In the genomic region with DNA sequence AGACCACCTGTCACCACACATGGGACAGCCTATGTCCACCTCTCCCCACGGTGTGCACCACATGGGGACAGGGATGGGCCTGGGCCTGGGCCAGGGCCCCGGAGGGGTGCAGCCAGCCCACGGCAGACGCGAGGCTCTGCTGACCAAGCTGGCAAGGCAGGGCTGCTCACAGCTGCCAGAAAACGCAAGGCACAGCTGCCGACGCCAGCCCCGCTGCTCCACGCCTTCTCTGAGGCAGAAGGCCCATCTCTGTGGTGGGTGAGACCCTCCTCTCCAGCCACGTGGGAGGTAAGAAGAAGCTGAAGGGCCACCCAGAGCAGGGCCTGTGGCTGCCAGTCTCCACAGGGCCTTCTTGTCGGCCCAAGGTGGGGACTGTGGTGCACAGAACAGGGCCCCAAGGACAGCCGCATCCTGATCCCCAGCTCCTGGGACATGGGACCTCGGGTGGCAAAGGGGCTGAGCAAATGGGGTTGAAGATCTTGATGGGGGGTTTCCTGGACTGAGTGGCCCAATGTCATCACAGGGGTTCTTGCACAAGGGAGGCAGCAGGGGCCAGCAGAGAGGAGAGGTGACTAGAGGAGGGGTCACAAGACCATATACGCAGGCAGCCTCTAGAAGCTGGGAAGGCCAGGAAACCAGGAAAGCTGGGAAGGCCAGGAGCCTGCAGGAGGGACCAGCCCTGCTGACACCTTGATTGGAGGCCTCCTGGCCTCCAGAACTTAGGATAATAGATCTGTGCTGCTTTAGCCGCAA, we compare ENCODE assay signal across 16 cellular contexts.
DNase-seq lines count a peak whose midpoint lies in the region; ATAC-seq and TF ChIP-seq lines count a peak whose summit lies in the region.
"Had no signal": no experiment of that assay in that cellular context is flagged by ENCODE, and none has a peak within 500 bp of the region (broad histone marks: within the 10 kb centered on the region; RNA-seq: fewer than 3 reads in every experiment).

No MANE protein-coding gene starts in this region.

- no peaks in the 10 kb centered on the region for H3K9me3 ChIP-seq in psoas muscle
- H3K9me3 ChIP-seq in vagina: no peaks in the 10 kb centered on the region
- H3K9me3 ChIP-seq: breast epithelium, SK-N-SH had no signal

- ATAC-seq in left ventricle myocardium superior (peak; percentile 10), psoas muscle (peak in 3 of 4 donors; percentile 3 to 23 (median 22)), GM21786 (IDR thresholded peaks at IDR 0.05; ENCODE audit: unreplicated experiment) (no peak), GM19023 (IDR thresholded peaks at IDR 0.05; ENCODE audit: unreplicated experiment) (no peak)

- 40 to 53% (median 51%) methylated on average over 16 of the region's 16 CpGs for WGBS in psoas muscle, 3 donors

- DNase-seq in choroid plexus epithelial cell (ENCODE audit: low read depth) (peak; percentile 9), left ventricle myocardium superior (peak; percentile 50), psoas muscle (peak in 1 of 2 donors; percentile 54), vagina (ENCODE audit: extremely low spot score in 2 of 2) (no peak), AG08395 (ENCODE audit: low spot score) (no peak)
- DNase-seq: activated CD4-positive, alpha-beta T cell treated with anti-CD3 and anti-CD28 coated beads for 48 hours; activated CD8-positive, alpha-beta memory T cell treated with anti-CD3 and anti-CD28 coated beads, Interleukin-2, amount 50 U/mL, for 48 hours; effector CD8-positive, alpha-beta T cell; hippocampal formation; kidney glomerular epithelial cell; NCI-H524 treated with DMSO at 0.1 percent for 48 hours; OCI-M1; SK-N-SH had no signal

- no peak for TF ChIP-seq POLR2A in vagina (IDR thresholded peaks at IDR 0.05)

- peak overlapping the region; percentile 38 for H3K27ac ChIP-seq in psoas muscle
- H3K27ac ChIP-seq in vagina: peak overlapping the region; percentile 51

- H3K4me1 ChIP-seq in psoas muscle (peaks cover 26% of the 10 kb centered on the region), vagina (peaks cover 34% of the 10 kb centered on the region)

- H3K27me3 ChIP-seq in psoas muscle (ENCODE audit: insufficient read depth in 3 of 3, low read length in 2 of 3): no peaks in the 10 kb centered on the region
- no peaks in the 10 kb centered on the region for H3K27me3 ChIP-seq in vagina
- H3K27me3 ChIP-seq: breast epithelium had no signal

- intact Hi-C loops in left ventricle myocardium superior (cut with micrococcal nuclease) (no loop called here), psoas muscle (cut with DNase I) (no loop called here), vagina (cut with DNase I) (no loop called here)

- TF ChIP-seq CTCF in choroid plexus epithelial cell (conservative IDR thresholded peaks at IDR 0.05; ENCODE audit: low read depth, low read length) (no peak), psoas muscle (IDR thresholded peaks at IDR 0.05) (no peak), vagina (IDR thresholded peaks at IDR 0.05) (no peak)

- H3K36me3 ChIP-seq in psoas muscle (ENCODE audit: insufficient read depth in 1 of 2, low read depth in 1 of 2) (no peaks in the 10 kb centered on the region), vagina (no peaks in the 10 kb centered on the region)
- H3K36me3 ChIP-seq: breast epithelium had no signal

- H3K4me3 ChIP-seq in choroid plexus epithelial cell (ENCODE audit: low read depth, low read length): no peak overlapping the region
- H3K4me3 ChIP-seq in psoas muscle: no peak overlapping the region
- no peak overlapping the region for H3K4me3 ChIP-seq in vagina

Comparison
In these comparisons a context has a peak if more than half of its experiments do, and no peak if none do; other contexts are left out.
1. DNase-seq: peak in choroid plexus epithelial cell (single experiment) and left ventricle myocardium superior (single experiment); none in vagina (0 of 2) and AG08395 (single experiment).
2. ATAC-seq: peak in left ventricle myocardium superior (single experiment) and psoas muscle (3 of 4); none in GM21786 (single experiment) and GM19023 (single experiment).